Comparison of ENCODE assay signal across 8 cellular contexts in genomic region chr2:239401450-239402227, GRCh38. TPM values are rescaled to one million over a fixed set of nuclear protein-coding genes. Genes with fewer than 3 reads are reported as not detected.
DNase-seq lines count a peak whose midpoint lies in the region; TF ChIP-seq lines count a peak whose summit lies in the region.

No MANE protein-coding gene starts in this region.

- peaks cover 34% of the 10 kb centered on the region for H3K79me2 ChIP-seq in neural progenitor cell (ENCODE audit: low read depth)

- peak overlapping the region; percentile 93 for H3K9ac ChIP-seq in neural progenitor cell

- peaks cover 37% of the 10 kb centered on the region for H3K4me1 Mint-ChIP-seq in neural progenitor cell

- peak; percentile 74 for DNase-seq in GF-D8 (lab: John Stamatoyannopoulos, UW)
- peak; percentile 99 for DNase-seq in H7
- peak; percentile 93 for DNase-seq in LoVo (ENCODE audit: low spot score)
- DNase-seq in RPMI8226, result peak; percentile 93
- DNase-seq in activated gamma-delta T cell (lab: John Stamatoyannopoulos, UW), result peak; percentile 92
- peak; percentile 90 to 97 for DNase-seq in foreskin fibroblast
- peak; percentile 99 for DNase-seq in neural progenitor cell (ENCODE audit: low spot score)
- peak; percentile 95 for DNase-seq in stomach

- H3K27me3 Mint-ChIP-seq in neural progenitor cell (ENCODE audit: insufficient read depth, low read depth), result peaks cover 18% of the 10 kb centered on the region

- peaks cover 34% of the 10 kb centered on the region for H4K20me1 ChIP-seq in neural progenitor cell (ENCODE audit: low read depth)

- H3K27me3 ChIP-seq in H7 (ENCODE audit: control insufficient read depth, insufficient read depth, low read length), result no peaks in the 10 kb centered on the region
- H3K27me3 ChIP-seq in neural progenitor cell, result no peaks in the 10 kb centered on the region
- no peaks in the 10 kb centered on the region for H3K27me3 ChIP-seq in stomach

- peak; percentile 32 for TF ChIP-seq EP300 in stomach (IDR thresholded peaks at IDR 0.05)

- H3K4me3 Mint-ChIP-seq in neural progenitor cell, result peak overlapping the region; percentile 87

- intact Hi-C loops in stomach (cut with DNase I; ENCODE audit: low total_unique reads), result no loop called here

- H3K27ac Mint-ChIP-seq in neural progenitor cell, result peak overlapping the region; percentile 90

- H3K4me2 ChIP-seq in neural progenitor cell, result peak overlapping the region; percentile 81

- peak in 2 of 4 donors; percentile 88 to 91 for TF ChIP-seq POLR2A in stomach (IDR thresholded peaks at IDR 0.05)

- TF ChIP-seq CTCF in foreskin fibroblast (IDR thresholded peaks at IDR 0.05; ENCODE audit: low read depth, low read length), result no peak
- TF ChIP-seq CTCF in neural progenitor cell (IDR thresholded peaks at IDR 0.05), result peak; percentile 44
- TF ChIP-seq CTCF in stomach (IDR thresholded peaks at IDR 0.05), result no peak

- peak overlapping the region; percentile 89 for H2AFZ ChIP-seq in neural progenitor cell (replicated peaks)

- WGBS in stomach, 5 donors, result 0 to 1% (median 0%) methylated on average over 25 to 86 of the region's 86 CpGs

- H3K9me3 Mint-ChIP-seq in neural progenitor cell, result peaks cover 8% of the 10 kb centered on the region

- H3K4me1 ChIP-seq in neural progenitor cell (peaks cover 23% of the 10 kb centered on the region), stomach (peaks cover 11 to 41% (median 32%) of the 10 kb centered on the region in 4 donors)

- peaks cover 6% of the 10 kb centered on the region for H3F3A ChIP-seq in neural progenitor cell (ENCODE audit: low read depth)

- H3K36me3 Mint-ChIP-seq in neural progenitor cell, result no peaks in the 10 kb centered on the region

- H3K27ac ChIP-seq in neural progenitor cell (peak overlapping the region; percentile 96), stomach (peak overlapping the region; percentile 96 to 100 (median 100))

- H3K4me3 ChIP-seq in H7 (ENCODE audit: insufficient read depth, low read depth, low read length) (peak overlapping the region; percentile 95), foreskin fibroblast (ENCODE audit: low read depth in 1 of 2, low read length in 2 of 2) (peak overlapping the region; percentile 86 to 89), neural progenitor cell (peak overlapping the region; percentile 67), stomach (peak overlapping the region; percentile 47 to 72 (median 71))

- H3K36me3 ChIP-seq in H7 (replicated peaks; ENCODE audit: control insufficient read depth, insufficient read depth, low read length) (no peaks in the 10 kb centered on the region; the same call in 1 of the 2 replicates), neural progenitor cell (no peaks in the 10 kb centered on the region), stomach (no peaks in the 10 kb centered on the region)

- H3K9me3 ChIP-seq in neural progenitor cell (ENCODE audit: low read depth) (no peaks in the 10 kb centered on the region), stomach (no peaks in the 10 kb centered on the region)

RNA-seq across cellular contexts. Expression of gene HDAC4, which starts 0.8 kb away (rescaled TPM):
- total RNA-seq in H7 (2014; rRNA removed; shearing (Covaris generic)), result 18.1 and 28.5 TPM in 2 replicates
- total RNA-seq in neural progenitor cell (ENCODE audit: low replicate concordance), result 36.0 and 40.8 TPM in 2 replicates
- 10 to 100 TPM; 22.8 to 98.8 (median 28.1) TPM for total RNA-seq in stomach
- 1 to 10 TPM; 1.7 to 3.7 (median 3.6) TPM for polyA plus RNA-seq in stomach

Comparison
In these comparisons a context has a peak if more than half of its experiments do, and no peak if none do; other contexts are left out.
1. Peak in every context shown above with its lines: DNase-seq, H3K4me3 ChIP-seq and H3K27ac ChIP-seq.